Comparison of ENCODE assay signal across 8 cellular contexts in genomic region chr1:23824711-23825075, GRCh38. TPM values are rescaled to one million over a fixed set of nuclear protein-coding genes. Genes with fewer than 3 reads are reported as not detected.
DNase-seq lines count a peak whose midpoint lies in the region; ATAC-seq and TF ChIP-seq lines count a peak whose summit lies in the region.

No MANE protein-coding gene starts in this region.

- H3K27me3 ChIP-seq in DND-41 (ENCODE audit: insufficient read depth, low read length, poor library complexity) (no peaks in the 10 kb centered on the region), Peyer's patch (no peaks in the 10 kb centered on the region), fibroblast of lung (ENCODE audit: control insufficient read depth, insufficient read depth, low read length) (no peaks in the 10 kb centered on the region), parathyroid adenoma (ENCODE audit: control insufficient read depth, insufficient read depth, low read length) (no peaks in the 10 kb centered on the region)

- H3K4me3 ChIP-seq in DND-41 (ENCODE audit: low read depth in 1 of 2, low read length in 2 of 2): peak overlapping the region; percentile 89 to 91
- H3K4me3 ChIP-seq in Peyer's patch: peak overlapping the region; percentile 80 to 99 (median 98)
- H3K4me3 ChIP-seq in fibroblast of lung (replicated peaks in 1 of 4; ENCODE audit: control extremely low read depth in 1 of 4, insufficient read depth in 1 of 4, low read depth in 3 of 4, low read length in 4 of 4): peak overlapping the region; percentile 97 to 99 (median 98)
- peak overlapping the region; percentile 99 for H3K4me3 ChIP-seq in parathyroid adenoma (ENCODE audit: low read depth, low read length)

- peak overlapping the region; percentile 86 for H2AFZ ChIP-seq in DND-41 (ENCODE audit: low read depth, low read length)
- peak overlapping the region; percentile 83 for H2AFZ ChIP-seq in fibroblast of lung (ENCODE audit: low read length)
- H2AFZ ChIP-seq in parathyroid adenoma: peak overlapping the region; percentile 93

- DNase-seq in DND-41 (no peak), Peyer's patch (no peak), fibroblast of lung (ENCODE audit: low read depth in 2 of 2) (peak in 1 of 2 donors; percentile 6), AML-193 (lab: John Stamatoyannopoulos, UW) (no peak), NCI-H226 (no peak), HUDEP-2 (lab: John Stamatoyannopoulos, UW; ENCODE audit: unreplicated experiment in 76 of 76) (no peak), NCI-H748 (lab: John Stamatoyannopoulos, UW; ENCODE audit: unreplicated experiment) (no peak)

- ATAC-seq in DND-41 (ENCODE audit: insufficient read depth, low read depth): no peak

- no peaks in the 10 kb centered on the region for H4K20me1 ChIP-seq in DND-41 (ENCODE audit: insufficient read depth, low read length)
- no peaks in the 10 kb centered on the region for H4K20me1 ChIP-seq in fibroblast of lung (ENCODE audit: control insufficient read depth, extremely low read depth, insufficient read depth, low read length)

- TF ChIP-seq POLR2A in Peyer's patch (IDR thresholded peaks at IDR 0.05): no peak

- H3K9ac ChIP-seq in DND-41 (ENCODE audit: low read depth, low read length) (peak overlapping the region; percentile 88), fibroblast of lung (ENCODE audit: insufficient read depth, low read length) (peak overlapping the region; percentile 99), parathyroid adenoma (peak overlapping the region; percentile 93)

- H3K27ac ChIP-seq in DND-41 (ENCODE audit: low read length): peak overlapping the region; percentile 87
- H3K27ac ChIP-seq in Peyer's patch: peak overlapping the region; percentile 92 to 95 (median 93)
- H3K27ac ChIP-seq in fibroblast of lung (ENCODE audit: insufficient read depth, low read length): peak overlapping the region; percentile 98
- H3K27ac ChIP-seq in parathyroid adenoma: peak overlapping the region; percentile 90

- no peak for TF ChIP-seq CTCF in DND-41 (IDR thresholded peaks at IDR 0.05; ENCODE audit: borderline replicate concordance, extremely low read depth, low read length, poor library complexity, severe bottlenecking)
- no peak for TF ChIP-seq CTCF in Peyer's patch (IDR thresholded peaks at IDR 0.05)
- TF ChIP-seq CTCF in fibroblast of lung (conservative IDR thresholded peaks at IDR 0.05 in 1 of 2, IDR thresholded peaks at IDR 0.05 in 1 of 2; ENCODE audit: low read depth in 1 of 2, low read length in 2 of 2): no peak
- TF ChIP-seq CTCF in parathyroid adenoma (IDR thresholded peaks at IDR 0.05): no peak

- H3K4me1 ChIP-seq in DND-41 (ENCODE audit: insufficient read depth, low read length) (peaks cover 20% of the 10 kb centered on the region), Peyer's patch (peaks cover 0 to 11% (median 3%) of the 10 kb centered on the region in 4 donors), fibroblast of lung (ENCODE audit: control insufficient read depth, extremely low read depth, insufficient read depth, low read length) (peaks cover 4% of the 10 kb centered on the region), parathyroid adenoma (no peaks in the 10 kb centered on the region)

- H3K79me2 ChIP-seq in DND-41 (ENCODE audit: insufficient read depth, low read length): peaks cover 15% of the 10 kb centered on the region
- peaks cover 11% of the 10 kb centered on the region for H3K79me2 ChIP-seq in fibroblast of lung (ENCODE audit: control insufficient read depth, insufficient read depth, low read length)
- H3K79me2 ChIP-seq in parathyroid adenoma: no peaks in the 10 kb centered on the region

- H3K36me3 ChIP-seq in DND-41 (ENCODE audit: insufficient read depth, low read length): no peaks in the 10 kb centered on the region
- peaks cover 0 to 3% (median 0%) of the 10 kb centered on the region in 3 donors for H3K36me3 ChIP-seq in Peyer's patch
- no peaks in the 10 kb centered on the region for H3K36me3 ChIP-seq in fibroblast of lung (ENCODE audit: control insufficient read depth, insufficient read depth, low read length)
- H3K36me3 ChIP-seq in parathyroid adenoma (ENCODE audit: control insufficient read depth, insufficient read depth, low read length): no peaks in the 10 kb centered on the region

- peak overlapping the region; percentile 86 for H3K4me2 ChIP-seq in DND-41 (ENCODE audit: insufficient read depth, low read length)
- H3K4me2 ChIP-seq in fibroblast of lung (ENCODE audit: extremely low read depth, insufficient read depth, low read length): peak overlapping the region; percentile 97
- H3K4me2 ChIP-seq in parathyroid adenoma (ENCODE audit: low read length): peak overlapping the region; percentile 90

- H3K9me3 ChIP-seq in DND-41 (ENCODE audit: insufficient read depth, low read length, severe bottlenecking) (no peaks in the 10 kb centered on the region), Peyer's patch (no peaks in the 10 kb centered on the region), fibroblast of lung (ENCODE audit: control insufficient read depth, insufficient read depth, low read depth, low read length) (no peaks in the 10 kb centered on the region), parathyroid adenoma (ENCODE audit: control insufficient read depth, low read length) (no peaks in the 10 kb centered on the region)

RNA-seq across cellular contexts. Expression of gene HMGCL, which starts 0.5 kb away (rescaled TPM):
- total RNA-seq in Peyer's patch (10 to 100 TPM; 24.8 to 74.3 (median 64.6) TPM), fibroblast of lung (59.3 and 74.6 TPM in 2 replicates)
- 34.1 and 41.3 TPM in 2 replicates for polyA plus RNA-seq in fibroblast of lung
- polyA plus RNA-seq in fibroblast of lung (2012): 33.0 and 37.3 TPM in 2 replicates
- 21.4 and 28.5 TPM in 2 replicates for polyA minus RNA-seq in fibroblast of lung (ENCODE audit: low replicate concordance)

RNA-seq across cellular contexts. Expression of gene GALE, which starts 24.1 kb away (rescaled TPM):
- total RNA-seq in Peyer's patch (100 to 1,000 TPM in 2 of 4 donors, 10 to 100 TPM in 2; 58.6 to 137 (median 107) TPM), fibroblast of lung (14.1 and 16.0 TPM in 2 replicates)
- polyA plus RNA-seq in fibroblast of lung: 11.9 and 19.6 TPM in 2 replicates
- polyA plus RNA-seq in fibroblast of lung (2012): 12.2 and 24.4 TPM in 2 replicates
- polyA minus RNA-seq in fibroblast of lung (ENCODE audit: low replicate concordance): 14.2 and 23.2 TPM in 2 replicates

RNA-seq across cellular contexts. Expression of gene LYPLA2, which starts 33.7 kb away (rescaled TPM):
- 100 to 1,000 TPM in 2 of 4 donors, 10 to 100 TPM in 2; 47.0 to 117 (median 105) TPM for total RNA-seq in Peyer's patch
- total RNA-seq in fibroblast of lung: 27.5 and 29.2 TPM in 2 replicates
- polyA plus RNA-seq in fibroblast of lung: 20.4 and 29.1 TPM in 2 replicates
- 25.1 and 44.1 TPM in 2 replicates for polyA plus RNA-seq in fibroblast of lung (2012)
- polyA minus RNA-seq in fibroblast of lung (ENCODE audit: low replicate concordance): 18.8 and 36.4 TPM in 2 replicates

RNA-seq across cellular contexts. Expression of gene FUCA1, which starts 43.4 kb away (rescaled TPM):
- total RNA-seq in Peyer's patch (100 to 1,000 TPM in 2 of 4 donors, 10 to 100 TPM in 2; 47.9 to 182 (median 107) TPM), fibroblast of lung (8.7 and 9.7 TPM in 2 replicates)
- polyA plus RNA-seq in fibroblast of lung: 4.1 and 5.9 TPM in 2 replicates
- polyA plus RNA-seq in fibroblast of lung (2012): 2.6 and 3.4 TPM in 2 replicates
- not detected in 2 replicates for polyA minus RNA-seq in fibroblast of lung (ENCODE audit: low replicate concordance)

RNA-seq across cellular contexts. Expression of gene PITHD1, which starts 46.5 kb away (rescaled TPM):
- 10 to 100 TPM; 19.4 to 47.0 (median 30.1) TPM for total RNA-seq in Peyer's patch
- 29.5 and 40.5 TPM in 2 replicates for total RNA-seq in fibroblast of lung
- 47.7 and 58.6 TPM in 2 replicates for polyA plus RNA-seq in fibroblast of lung
- polyA plus RNA-seq in fibroblast of lung (2012): 30.8 and 40.3 TPM in 2 replicates
- polyA minus RNA-seq in fibroblast of lung (ENCODE audit: low replicate concordance): 15.2 and 15.4 TPM in 2 replicates
